11 cellular contexts compared by ENCODE assay signal in the genomic region with DNA sequence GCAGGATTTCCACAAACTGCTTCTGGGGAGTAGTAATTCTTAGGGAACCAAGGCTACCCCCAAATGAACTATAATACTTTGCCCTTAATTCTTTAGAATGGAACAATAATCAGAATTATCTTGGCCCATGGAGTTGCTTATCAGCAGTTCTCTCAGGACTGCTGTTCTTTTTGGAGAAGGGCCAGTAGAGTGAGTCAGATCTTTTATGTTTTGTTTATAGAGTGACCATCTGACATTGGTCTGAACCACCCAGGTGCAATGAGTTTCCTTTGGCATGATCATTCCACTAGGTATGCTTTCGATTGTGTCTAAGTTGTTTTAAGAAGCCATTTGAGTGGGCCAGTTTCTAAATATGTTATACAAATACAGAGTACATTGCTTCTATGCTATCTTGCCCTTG. TPM values are rescaled to one million over a fixed set of nuclear protein-coding genes. Genes with fewer than 3 reads are reported as not detected.
DNase-seq lines count a peak whose midpoint lies in the region; ATAC-seq and TF ChIP-seq lines count a peak whose summit lies in the region.
"Had no signal": no experiment of that assay in that cellular context is flagged by ENCODE, and none has a peak within 500 bp of the region (broad histone marks: within the 10 kb centered on the region; RNA-seq: fewer than 3 reads in every experiment).

No MANE protein-coding gene starts in this region.

- no peaks in the 10 kb centered on the region for H3K4me1 Mint-ChIP-seq in activated naive CD4-positive, alpha-beta T cell treated with anti-CD3 and anti-CD28 coated beads, Interleukin-2, amount 10 ng/mL, durations not matched to agents 7 days and 5 days

- H3K36me3 ChIP-seq in SJCRH30, result no peaks in the 10 kb centered on the region
- no peaks in the 10 kb centered on the region for H3K36me3 ChIP-seq in gastrocnemius medialis

- intact Hi-C loops in gastrocnemius medialis (cut with DNase I; ENCODE audit: low total_unique reads), result no loop called here

- H3K4me3 ChIP-seq in SJCRH30, result no peak overlapping the region
- H3K4me3 ChIP-seq in fibroblast of the aortic adventitia (ENCODE audit: low read depth, low read length), result no peak overlapping the region
- no peak overlapping the region for H3K4me3 ChIP-seq in gastrocnemius medialis

- in situ Hi-C loops in gastrocnemius medialis (cut with MboI; ENCODE audit: low sequenced_read_pairs in 4 of 4), result no loop called here

- H3K9me3 ChIP-seq in SJCRH30 (replicated peaks), result no peaks in the 10 kb centered on the region
- no peaks in the 10 kb centered on the region for H3K9me3 ChIP-seq in gastrocnemius medialis

- CTCF ChIA-PET in activated naive CD4-positive, alpha-beta T cell treated with anti-CD3 and anti-CD28 coated beads, Interleukin-2, amount 10 ng/mL, durations not matched to agents 7 days and 5 days (lab: Charles Lee), result no interaction called here

- no peak overlapping the region for H3K27ac Mint-ChIP-seq in activated naive CD4-positive, alpha-beta T cell treated with anti-CD3 and anti-CD28 coated beads, Interleukin-2, amount 10 ng/mL, durations not matched to agents 7 days and 5 days

- no peaks in the 10 kb centered on the region for H3K36me3 Mint-ChIP-seq in activated naive CD4-positive, alpha-beta T cell treated with anti-CD3 and anti-CD28 coated beads, Interleukin-2, amount 10 ng/mL, durations not matched to agents 7 days and 5 days

- peak; percentile 84 to 85 for ATAC-seq in gastrocnemius medialis

- H3K9me3 Mint-ChIP-seq in activated naive CD4-positive, alpha-beta T cell treated with anti-CD3 and anti-CD28 coated beads, Interleukin-2, amount 10 ng/mL, durations not matched to agents 7 days and 5 days, result no peaks in the 10 kb centered on the region

- no peaks in the 10 kb centered on the region for H3K4me1 ChIP-seq in SJCRH30
- H3K4me1 ChIP-seq in gastrocnemius medialis, result peaks cover 58 to 76% of the 10 kb centered on the region in 2 donors

- no peaks in the 10 kb centered on the region for H3K27me3 Mint-ChIP-seq in activated naive CD4-positive, alpha-beta T cell treated with anti-CD3 and anti-CD28 coated beads, Interleukin-2, amount 10 ng/mL, durations not matched to agents 7 days and 5 days

- H3K4me3 Mint-ChIP-seq in activated naive CD4-positive, alpha-beta T cell treated with anti-CD3 and anti-CD28 coated beads, Interleukin-2, amount 10 ng/mL, durations not matched to agents 7 days and 5 days, result no peak overlapping the region

- H3K27ac ChIP-seq in SJCRH30, result no peak overlapping the region
- H3K27ac ChIP-seq in gastrocnemius medialis, result peak overlapping the region; percentile 58 to 81 (median 69)

- TF ChIP-seq CTCF in fibroblast of the aortic adventitia (IDR thresholded peaks at IDR 0.05; ENCODE audit: insufficient read depth, low read length), result no peak
- no peak for TF ChIP-seq CTCF in gastrocnemius medialis (IDR thresholded peaks at IDR 0.05 in 4 of 5, conservative IDR thresholded peaks at IDR 0.05 in 1 of 5)

- DNase-seq in H4 (ENCODE audit: low spot score) (peak; percentile 66), SJCRH30 (peak; percentile 1 to 9), fibroblast of the aortic adventitia (ENCODE audit: low read depth) (peak; percentile 83), gastrocnemius medialis (peak in 1 of 2 donors; percentile 16), GM19240 (ENCODE audit: insufficient read length, low spot score) (no peak), anterior cingulate cortex (lab: John Stamatoyannopoulos, UW) (no peak), cerebellar cortex (ENCODE audit: low spot score) (no peak)
- DNase-seq in activated naive CD4-positive, alpha-beta T cell treated with anti-CD3 and anti-CD28 coated beads, Interleukin-2, amount 10 ng/mL, durations not matched to agents 7 days and 5 days, result no peak
- DNase-seq: activated CD8-positive, alpha-beta memory T cell treated with anti-CD3 and anti-CD28 coated beads for 24 hours; NCI-H187 treated with DMSO at 0.1 percent for 48 hours had no signal

- H3K27me3 ChIP-seq in SJCRH30 (no peaks in the 10 kb centered on the region), gastrocnemius medialis (no peaks in the 10 kb centered on the region)

- TF ChIP-seq POLR2A in gastrocnemius medialis (IDR thresholded peaks at IDR 0.05), result no peak

RNA-seq across cellular contexts. Expression of gene PRRG1, which starts 31.8 kb away (rescaled TPM):
- total RNA-seq in H4 (2014; rRNA removed; shearing (Covaris generic)), result 14.5 and 24.0 TPM in 2 replicates
- 9.8 and 10.9 TPM in 2 replicates for total RNA-seq in SJCRH30 (2014; rRNA removed; shearing (Covaris generic))
- total RNA-seq in fibroblast of the aortic adventitia (ENCODE audit: low replicate concordance) (10.0 and 15.3 TPM in 2 replicates), gastrocnemius medialis (10 to 100 TPM in 2 of 4 donors, 1 to 10 TPM in 2; 8.2 to 20.0 (median 10.1) TPM)
- total RNA-seq: G401 had no signal

Comparison
In these comparisons a context has a peak if more than half of its experiments do, and no peak if none do; other contexts are left out.
1. DNase-seq: peak in H4 (single experiment), SJCRH30 (2 of 2) and fibroblast of the aortic adventitia (single experiment); none in GM19240 (single experiment), anterior cingulate cortex (0 of 58), cerebellar cortex (single experiment) and activated naive CD4-positive, alpha-beta T cell treated with anti-CD3 and anti-CD28 coated beads, Interleukin-2, amount 10 ng/mL, durations not matched to agents 7 days and 5 days (single experiment).